17 cellular contexts compared by ENCODE assay signal in genomic region chr21:45727390-45727789, GRCh38.
DNase-seq lines count a peak whose midpoint lies in the region; ATAC-seq and TF ChIP-seq lines count a peak whose summit lies in the region.
"Had no signal": no experiment of that assay in that cellular context is flagged by ENCODE, and none has a peak within 500 bp of the region (broad histone marks: within the 10 kb centered on the region; RNA-seq: fewer than 3 reads in every experiment).

No MANE protein-coding gene starts in this region.

- peak; percentile 49 for DNase-seq in activated CD4-positive, alpha-beta T cell treated with anti-CD3 and anti-CD28 coated beads, Interleukin-2, amount 10 ng/mL, durations not matched to agents 24 days and 14 days
- no peak for DNase-seq in activated CD4-positive, alpha-beta T cell treated with anti-CD3 and anti-CD28 coated beads for 48 hours
- DNase-seq in esophagus muscularis mucosa (ENCODE audit: extremely low spot score) (peak; percentile 89), Right ventricle myocardium superior (no peak), NCI-H1417 (lab: John Stamatoyannopoulos, UW) (no peak)
- no peak for DNase-seq in activated CD8-positive, alpha-beta memory T cell treated with anti-CD3 and anti-CD28 coated beads, Interleukin-2, amount 10 ng/mL, durations not matched to agents 7 days and 5 days
- DNase-seq: AML-193; CD4-positive, alpha-beta memory T cell; DMS153; DMS79; GDM1; HCEC 1CT had no signal

- H3K4me1 ChIP-seq in esophagus muscularis mucosa, result peaks cover 0 to 5% (median 2%) of the 10 kb centered on the region in 4 donors
- H3K4me1 ChIP-seq: A549 had no signal

- no peak overlapping the region for H3K27ac ChIP-seq in esophagus muscularis mucosa (replicated peaks in 1 of 4)
- H3K27ac ChIP-seq: 22Rv1, A549, C4-2B, HL-60 had no signal

- no peaks in the 10 kb centered on the region for H3K36me3 Mint-ChIP-seq in activated CD4-positive, alpha-beta T cell treated with anti-CD3 and anti-CD28 coated beads, Interleukin-2, amount 10 ng/mL, durations not matched to agents 24 days and 14 days (ENCODE audit: low read depth)
- no peaks in the 10 kb centered on the region for H3K36me3 Mint-ChIP-seq in activated T-helper 17 cell treated with anti-CD3 and anti-CD28 coated beads, Interleukin-2, amount 50 U/mL, for 72 hours (ENCODE audit: low read depth)
- no peaks in the 10 kb centered on the region for H3K36me3 Mint-ChIP-seq in activated CD8-positive, alpha-beta memory T cell treated with anti-CD3 and anti-CD28 coated beads, Interleukin-2, amount 10 ng/mL, durations not matched to agents 7 days and 5 days
- H3K36me3 Mint-ChIP-seq: CD4-positive, alpha-beta memory T cell had no signal

- no peaks in the 10 kb centered on the region for H3K36me3 ChIP-seq in esophagus muscularis mucosa

- CTCF ChIA-PET in activated CD8-positive, alpha-beta memory T cell treated with anti-CD3 and anti-CD28 coated beads, Interleukin-2, amount 10 ng/mL, durations not matched to agents 7 days and 5 days (lab: Charles Lee), result no interaction called here

- no peak for TF ChIP-seq EP300 in esophagus muscularis mucosa (IDR thresholded peaks at IDR 0.05)

- H3K9me3 Mint-ChIP-seq in activated CD4-positive, alpha-beta T cell treated with anti-CD3 and anti-CD28 coated beads, Interleukin-2, amount 10 ng/mL, durations not matched to agents 24 days and 14 days, result no peaks in the 10 kb centered on the region
- no peaks in the 10 kb centered on the region for H3K9me3 Mint-ChIP-seq in activated T-helper 17 cell treated with anti-CD3 and anti-CD28 coated beads, Interleukin-2, amount 50 U/mL, for 72 hours
- H3K9me3 Mint-ChIP-seq in activated CD8-positive, alpha-beta memory T cell treated with anti-CD3 and anti-CD28 coated beads, Interleukin-2, amount 10 ng/mL, durations not matched to agents 7 days and 5 days (ENCODE audit: low read depth), result no peaks in the 10 kb centered on the region

- H3K4me1 Mint-ChIP-seq in activated CD4-positive, alpha-beta T cell treated with anti-CD3 and anti-CD28 coated beads, Interleukin-2, amount 10 ng/mL, durations not matched to agents 24 days and 14 days, result peaks cover 9% of the 10 kb centered on the region
- H3K4me1 Mint-ChIP-seq in activated T-helper 17 cell treated with anti-CD3 and anti-CD28 coated beads, Interleukin-2, amount 50 U/mL, for 72 hours, result no peaks in the 10 kb centered on the region
- peaks cover 2% of the 10 kb centered on the region for H3K4me1 Mint-ChIP-seq in activated CD8-positive, alpha-beta memory T cell treated with anti-CD3 and anti-CD28 coated beads, Interleukin-2, amount 10 ng/mL, durations not matched to agents 7 days and 5 days
- H3K4me1 Mint-ChIP-seq: CD4-positive, alpha-beta memory T cell had no signal

- no peaks in the 10 kb centered on the region for H3K27me3 ChIP-seq in esophagus muscularis mucosa

- no peak overlapping the region for H3K27ac Mint-ChIP-seq in activated CD4-positive, alpha-beta T cell treated with anti-CD3 and anti-CD28 coated beads, Interleukin-2, amount 10 ng/mL, durations not matched to agents 24 days and 14 days
- H3K27ac Mint-ChIP-seq in activated T-helper 17 cell treated with anti-CD3 and anti-CD28 coated beads, Interleukin-2, amount 50 U/mL, for 72 hours, result peak overlapping the region; percentile 1
- no peak overlapping the region for H3K27ac Mint-ChIP-seq in activated CD8-positive, alpha-beta memory T cell treated with anti-CD3 and anti-CD28 coated beads, Interleukin-2, amount 10 ng/mL, durations not matched to agents 7 days and 5 days

- no peak overlapping the region for H3K4me3 ChIP-seq in esophagus muscularis mucosa
- H3K4me3 ChIP-seq: A549 had no signal

- H3K4me3 Mint-ChIP-seq in activated CD4-positive, alpha-beta T cell treated with anti-CD3 and anti-CD28 coated beads, Interleukin-2, amount 10 ng/mL, durations not matched to agents 24 days and 14 days, result no peak overlapping the region
- H3K4me3 Mint-ChIP-seq in activated T-helper 17 cell treated with anti-CD3 and anti-CD28 coated beads, Interleukin-2, amount 50 U/mL, for 72 hours, result no peak overlapping the region
- no peak overlapping the region for H3K4me3 Mint-ChIP-seq in activated CD8-positive, alpha-beta memory T cell treated with anti-CD3 and anti-CD28 coated beads, Interleukin-2, amount 10 ng/mL, durations not matched to agents 7 days and 5 days
- H3K4me3 Mint-ChIP-seq: CD4-positive, alpha-beta memory T cell had no signal

- no peak for TF ChIP-seq POLR2A in esophagus muscularis mucosa (IDR thresholded peaks at IDR 0.05; ENCODE audit: low read depth)

- no peak for TF ChIP-seq CTCF in esophagus muscularis mucosa (IDR thresholded peaks at IDR 0.05)

- no peaks in the 10 kb centered on the region for H3K9me3 ChIP-seq in esophagus muscularis mucosa
- H3K9me3 ChIP-seq: A549 had no signal

- H3K27me3 Mint-ChIP-seq in activated CD4-positive, alpha-beta T cell treated with anti-CD3 and anti-CD28 coated beads, Interleukin-2, amount 10 ng/mL, durations not matched to agents 24 days and 14 days, result no peaks in the 10 kb centered on the region
- H3K27me3 Mint-ChIP-seq in activated T-helper 17 cell treated with anti-CD3 and anti-CD28 coated beads, Interleukin-2, amount 50 U/mL, for 72 hours, result no peaks in the 10 kb centered on the region
- peaks cover 18% of the 10 kb centered on the region for H3K27me3 Mint-ChIP-seq in activated CD8-positive, alpha-beta memory T cell treated with anti-CD3 and anti-CD28 coated beads, Interleukin-2, amount 10 ng/mL, durations not matched to agents 7 days and 5 days
- H3K27me3 Mint-ChIP-seq: CD4-positive, alpha-beta memory T cell had no signal

- WGBS in esophagus muscularis mucosa, result 86% methylated on average over 2 of the region's 2 CpGs

- no peak for ATAC-seq in activated T-helper 17 cell treated with anti-CD3 and anti-CD28 coated beads, Interleukin-2, amount 50 U/mL, for 72 hours (replicated peaks)
- ATAC-seq in activated CD8-positive, alpha-beta memory T cell treated with anti-CD3 and anti-CD28 coated beads, Interleukin-2, amount 10 ng/mL, durations not matched to agents 7 days and 5 days, result no peak
- ATAC-seq in Right ventricle myocardium superior (ENCODE audit: poor library complexity), result no peak
- ATAC-seq: A549 had no signal

- intact Hi-C loops in activated CD4-positive, alpha-beta T cell treated with anti-CD3 and anti-CD28 coated beads, Interleukin-2, amount 10 ng/mL, durations not matched to agents 24 days and 14 days (cut with micrococcal nuclease), result no loop called here
- intact Hi-C loops in esophagus muscularis mucosa (cut with DNase I), result no loop called here
- intact Hi-C loops in Right ventricle myocardium superior (cut with DNase I), result no loop called here

Comparison
In these comparisons a context has a peak if more than half of its experiments do, and no peak if none do; other contexts are left out.
1. DNase-seq: peak in activated CD4-positive, alpha-beta T cell treated with anti-CD3 and anti-CD28 coated beads, Interleukin-2, amount 10 ng/mL, durations not matched to agents 24 days and 14 days (single experiment) and esophagus muscularis mucosa (single experiment); none in activated CD4-positive, alpha-beta T cell treated with anti-CD3 and anti-CD28 coated beads for 48 hours (single experiment), activated CD8-positive, alpha-beta memory T cell treated with anti-CD3 and anti-CD28 coated beads, Interleukin-2, amount 10 ng/mL, durations not matched to agents 7 days and 5 days (single experiment), Right ventricle myocardium superior (single experiment) and NCI-H1417 (0 of 3).